Comparison of ENCODE assay signal across 13 cellular contexts in genomic region chr11:93734427-93735222, GRCh38. TPM values are rescaled to one million over a fixed set of nuclear protein-coding genes. Genes with fewer than 3 reads are reported as not detected.
DNase-seq lines count a peak whose midpoint lies in the region; ATAC-seq, FAIRE-seq and TF ChIP-seq lines count a peak whose summit lies in the region.
"Had no signal": no experiment of that assay in that cellular context is flagged by ENCODE, and none has a peak within 500 bp of the region (broad histone marks: within the 10 kb centered on the region; RNA-seq: fewer than 3 reads in every experiment).

No MANE protein-coding gene starts in this region.

- TF ChIP-seq POLR2A in H54 (IDR thresholded peaks at IDR 0.05; ENCODE audit: low read depth, low read length) = no peak

- peak; percentile 46; the same call in 2 of the 3 replicates for ATAC-seq in DND-41 (ENCODE audit: insufficient read depth, low read depth)
- ATAC-seq in WTC11 = peak; percentile 26; the same call in 1 of the 2 replicates
- ATAC-seq in GM21825 (IDR thresholded peaks at IDR 0.05; ENCODE audit: unreplicated experiment) = no peak
- ATAC-seq: foreskin keratinocyte had no signal

- no peak for FAIRE-seq in H54 (lab: Jason Lieb, UNC)
- FAIRE-seq: TTC549 had no signal

- peak overlapping the region; percentile 71; the same call in 1 of the 2 replicates for H3K4me2 ChIP-seq in DND-41 (ENCODE audit: insufficient read depth, low read length)
- no peak overlapping the region for H3K4me2 ChIP-seq in MM.1S (ENCODE audit: low read depth, low read length)

- no peaks in the 10 kb centered on the region for H3K9me2 ChIP-seq in MM.1S (replicated peaks; ENCODE audit: insufficient read depth, low read length)

- no peaks in the 10 kb centered on the region for H3K27me3 ChIP-seq in AG04450 (ENCODE audit: control insufficient read depth, insufficient read depth, low read length)
- no peaks in the 10 kb centered on the region for H3K27me3 ChIP-seq in DND-41 (ENCODE audit: insufficient read depth, low read length, poor library complexity)
- no peaks in the 10 kb centered on the region for H3K27me3 ChIP-seq in iPS-20b (ENCODE audit: insufficient read depth, low read length)
- H3K27me3 ChIP-seq in MM.1S (replicated peaks; ENCODE audit: insufficient read depth, low read length) = no peaks in the 10 kb centered on the region
- H3K27me3 ChIP-seq: foreskin keratinocyte had no signal

- H3K36me3 Mint-ChIP-seq in WTC11 = peaks cover 98% of the 10 kb centered on the region
- H3K36me3 Mint-ChIP-seq in type B pancreatic cell = peaks cover 68% of the 10 kb centered on the region

- DNase-seq in AG04450 (ENCODE audit: low read depth, low spot score) (no peak), DND-41 (no peak), WTC11 (ENCODE audit: low spot score) (no peak), MM.1S (no peak), H54 (ENCODE audit: insufficient read length, low spot score) (no peak), type B pancreatic cell (ENCODE audit: extremely low spot score, unreplicated experiment) (no peak)
- DNase-seq: activated effector memory CD4-positive, alpha-beta T cell treated with anti-CD3 and anti-CD28 coated beads, Interleukin-2, amount 50 U/mL, for 16 hours; cortex of kidney; foreskin keratinocyte; NCI-H2171 treated with DMSO at 0.1 percent for 48 hours had no signal

- H3K27ac ChIP-seq in AG04450 (ENCODE audit: low read depth, low read length) = no peak overlapping the region
- no peak overlapping the region for H3K27ac ChIP-seq in DND-41 (ENCODE audit: low read length)
- H3K27ac ChIP-seq in iPS-20b (ENCODE audit: low read length) = no peak overlapping the region
- no peak overlapping the region for H3K27ac ChIP-seq in MM.1S (ENCODE audit: low read length)
- H3K27ac ChIP-seq: foreskin keratinocyte had no signal

- H4K20me1 ChIP-seq in DND-41 (ENCODE audit: insufficient read depth, low read length) (peaks cover 64% of the 10 kb centered on the region), MM.1S (ENCODE audit: insufficient read depth, low read length) (peaks cover 73% of the 10 kb centered on the region; the same call in 1 of the 2 replicates)

- CTCF ChIA-PET in AG04450 (lab: Charles Lee) (interaction anchor here (0.6 kb wide), 1 partner anchor 45 kb away, joined by 3 read pairs; no protein-coding TSS in a partner anchor), WTC11 (lab: Charles Lee) (no interaction called here)

- H3K4me1 Mint-ChIP-seq in WTC11 (peaks cover 43% of the 10 kb centered on the region), type B pancreatic cell (ENCODE audit: unreplicated experiment) (peaks cover 34% of the 10 kb centered on the region)

- H3K9me3 Mint-ChIP-seq in WTC11 (no peaks in the 10 kb centered on the region), type B pancreatic cell (no peaks in the 10 kb centered on the region)

- peak overlapping the region; percentile 40 for H3K4me3 Mint-ChIP-seq in WTC11
- H3K4me3 Mint-ChIP-seq in type B pancreatic cell = no peak overlapping the region

- H3K9me3 ChIP-seq in AG04450 (ENCODE audit: control insufficient read depth, insufficient read depth, low read length) (no peaks in the 10 kb centered on the region), DND-41 (ENCODE audit: insufficient read depth, low read length, severe bottlenecking) (no peaks in the 10 kb centered on the region), iPS-20b (ENCODE audit: insufficient read depth, low read depth, low read length) (no peaks in the 10 kb centered on the region), MM.1S (replicated peaks; ENCODE audit: insufficient read depth, low read length) (no peaks in the 10 kb centered on the region)

- peaks cover 72% of the 10 kb centered on the region for H3K79me2 ChIP-seq in DND-41 (ENCODE audit: insufficient read depth, low read length)
- H3K79me2 ChIP-seq in MM.1S (ENCODE audit: low read length) = peaks cover 79% of the 10 kb centered on the region

- TF ChIP-seq CTCF in AG04450 (IDR thresholded peaks at IDR 0.05; ENCODE audit: low read depth, low read length) = no peak
- TF ChIP-seq CTCF in DND-41 (IDR thresholded peaks at IDR 0.05; ENCODE audit: borderline replicate concordance, extremely low read depth, low read length, poor library complexity, severe bottlenecking) = no peak
- no peak for TF ChIP-seq CTCF in WTC11 (IDR thresholded peaks at IDR 0.05)
- TF ChIP-seq CTCF in MM.1S (IDR thresholded peaks at IDR 0.05; ENCODE audit: low read length) = no peak
- no peak for TF ChIP-seq CTCF in type B pancreatic cell (conservative IDR thresholded peaks at IDR 0.05)

- H3K27ac Mint-ChIP-seq in WTC11 (peak overlapping the region; percentile 79), type B pancreatic cell (no peak overlapping the region)

- H3K4me3 ChIP-seq in AG04450 (ENCODE audit: low read depth, low read length) = peak overlapping the region; percentile 12; the same call in 1 of the 2 replicates
- no peak overlapping the region for H3K4me3 ChIP-seq in DND-41 (ENCODE audit: low read depth in 1 of 2, low read length in 2 of 2)
- H3K4me3 ChIP-seq in iPS-20b (ENCODE audit: low read length) = peak overlapping the region; percentile 23
- no peak overlapping the region for H3K4me3 ChIP-seq in MM.1S (ENCODE audit: low read length)

- no peaks in the 10 kb centered on the region for H3K27me3 Mint-ChIP-seq in WTC11 (ENCODE audit: low read depth)
- no peaks in the 10 kb centered on the region for H3K27me3 Mint-ChIP-seq in type B pancreatic cell

- peaks cover 53% of the 10 kb centered on the region for H3K4me1 ChIP-seq in DND-41 (ENCODE audit: insufficient read depth, low read length)
- peaks cover 12% of the 10 kb centered on the region for H3K4me1 ChIP-seq in iPS-20b (ENCODE audit: insufficient read depth, low read length)
- peaks cover 23% of the 10 kb centered on the region for H3K4me1 ChIP-seq in MM.1S (ENCODE audit: low read length)

- peaks cover 100% of the 10 kb centered on the region for H3K36me3 ChIP-seq in DND-41 (ENCODE audit: insufficient read depth, low read length)
- H3K36me3 ChIP-seq in iPS-20b (ENCODE audit: insufficient read depth, low read depth, low read length) = peaks cover 100% of the 10 kb centered on the region
- peaks cover 74% of the 10 kb centered on the region for H3K36me3 ChIP-seq in MM.1S (replicated peaks; ENCODE audit: insufficient read depth, low read length)

- H2AFZ ChIP-seq in DND-41 (ENCODE audit: low read depth, low read length) (no peak overlapping the region), MM.1S (ENCODE audit: low read length) (no peak overlapping the region)

- H3F3A ChIP-seq in MM.1S (ENCODE audit: insufficient read depth, low read length) = peaks cover 97% of the 10 kb centered on the region

- POLR2A ChIA-PET in AG04450 (lab: Yijun Ruan, JAX) = no interaction called here
- POLR2A ChIA-PET in WTC11 (lab: Charles Lee) = interaction anchor here (1.6 kb wide), 1 partner anchor 49 kb away, joined by 4 read pairs; the partner anchor contains the start of gene MED17

- H3K9ac ChIP-seq in DND-41 (ENCODE audit: low read depth, low read length) (no peak overlapping the region), iPS-20b (ENCODE audit: low read depth, low read length) (no peak overlapping the region), MM.1S (ENCODE audit: low read length) (no peak overlapping the region)

TF ChIP-seq in WTC11, 78 proteins besides CTCF, POLR2A, EP300 and RAD21 (continues in another document):
- TF ChIP-seq CDX4 (CRISPR knock-in tag; IDR thresholded peaks at IDR 0.05; ENCODE audit: borderline replicate concordance) = no peak
- TF ChIP-seq ERG (CRISPR knock-in tag; IDR thresholded peaks at IDR 0.05) = 0 out of 2 replicates have a peak, but pooled peaks have one; percentile 78
- no peak for TF ChIP-seq JUN (CRISPR knock-in tag; IDR thresholded peaks at IDR 0.05)
- TF ChIP-seq TP53 (CRISPR knock-in tag; IDR thresholded peaks at IDR 0.05) = no peak

RNA-seq across cellular contexts. Expression of gene TAF1D, which starts 6.7 kb away (rescaled TPM):
- 106 and 151 TPM in 2 replicates for polyA plus RNA-seq in AG04450 (2011; rRNA removed)
- 51.2 and 87.5 TPM in 2 replicates for polyA minus RNA-seq in AG04450 (2011; rRNA and poly(A)+ RNA removed)
- total RNA-seq in WTC11 (2021) = 173 to 223 TPM (median 185 TPM) in 3 replicates
- total RNA-seq in type B pancreatic cell (ENCODE audit: low replicate concordance) = 126 and 143 TPM in 2 replicates

RNA-seq across cellular contexts. Expression of gene C11orf54, which starts 6.8 kb away (rescaled TPM):
- polyA plus RNA-seq in AG04450 (2011; rRNA removed) = 21.2 and 28.0 TPM in 2 replicates
- polyA minus RNA-seq in AG04450 (2011; rRNA and poly(A)+ RNA removed) = 5.6 and 8.9 TPM in 2 replicates
- total RNA-seq in WTC11 (2021) (24.5 to 25.4 TPM (median 25.3 TPM) in 3 replicates), type B pancreatic cell (ENCODE audit: low replicate concordance) (25.6 and 29.9 TPM in 2 replicates)

RNA-seq across cellular contexts. Expression of gene MED17, which starts 49.5 kb away (rescaled TPM):
- polyA plus RNA-seq in AG04450 (2011; rRNA removed) = 18.6 and 23.1 TPM in 2 replicates
- 13.2 and 21.7 TPM in 2 replicates for polyA minus RNA-seq in AG04450 (2011; rRNA and poly(A)+ RNA removed)
- total RNA-seq in WTC11 (2021) (25.3 to 30.5 TPM (median 29.6 TPM) in 3 replicates), type B pancreatic cell (ENCODE audit: low replicate concordance) (49.8 and 53.3 TPM in 2 replicates)

Comparison
In these comparisons a context has a peak if more than half of its experiments do, and no peak if none do; other contexts are left out.
1. H3K4me3 ChIP-seq: peak in AG04450 (single experiment) and iPS-20b (single experiment); none in DND-41 (0 of 2) and MM.1S (single experiment).